21 cellular contexts compared by ENCODE assay signal in genomic region chr5:62372600-62372999, GRCh38.
"Had no signal": no experiment of that assay in that cellular context is flagged by ENCODE, and none has a peak within 500 bp of the region (broad histone marks: within the 10 kb centered on the region; RNA-seq: fewer than 3 reads in every experiment).

No MANE protein-coding gene starts in this region.

- H3K9me3 ChIP-seq: heart left ventricle, neutrophil, psoas muscle, spleen, testis, tibial nerve, upper lobe of right lung, vagina had no signal

- H3K27me3 Mint-ChIP-seq: naive B cell; stimulated activated naive B cell treated with anti-CD40 and anti-IgM and Interleukin-4, amounts not matched to agents 10 μg/mL and 1 μg/mL and 100 μg/mL, for 72 hours; stimulated activated naive CD8-positive, alpha-beta T cell treated with anti-CD3 and anti-CD28 coated beads, Interleukin-15, amount 100 ng/mL, for 72 hours had no signal

- H3K4me3 ChIP-seq: dorsolateral prefrontal cortex, heart left ventricle, psoas muscle, spleen, testis, tibial nerve, upper lobe of right lung, vagina had no signal

- ATAC-seq: heart left ventricle; psoas muscle; sciatic nerve; stimulated activated naive B cell treated with anti-CD40 and anti-IgM and Interleukin-4, amounts not matched to agents 10 μg/mL and 1 μg/mL and 100 μg/mL, for 72 hours; stimulated activated naive CD8-positive, alpha-beta T cell treated with anti-CD3 and anti-CD28 coated beads, Interleukin-15, amount 100 ng/mL, for 72 hours; upper lobe of right lung had no signal

- H3K27me3 ChIP-seq: dorsolateral prefrontal cortex, heart left ventricle, neutrophil, spleen, testis, tibial nerve, upper lobe of right lung, vagina had no signal

- H3K27ac ChIP-seq: heart left ventricle, neutrophil, psoas muscle, spleen, testis, tibial nerve, upper lobe of right lung, vagina had no signal

- H3K9me3 Mint-ChIP-seq: naive B cell; stimulated activated naive B cell treated with anti-CD40 and anti-IgM and Interleukin-4, amounts not matched to agents 10 μg/mL and 1 μg/mL and 100 μg/mL, for 72 hours; stimulated activated naive CD8-positive, alpha-beta T cell treated with anti-CD3 and anti-CD28 coated beads, Interleukin-15, amount 100 ng/mL, for 72 hours had no signal

- H3K4me1 ChIP-seq: heart left ventricle, psoas muscle, spleen, testis, tibial nerve, upper lobe of right lung, vagina had no signal

- DNase-seq: dorsolateral prefrontal cortex; effector CD8-positive, alpha-beta T cell; heart left ventricle; hippocampal formation; kidney glomerular epithelial cell; mesendoderm; naive B cell; psoas muscle; retina; spleen; stimulated activated CD4-positive, alpha-beta T cell treated with anti-CD3 and anti-CD28 coated beads, Interleukin-15, amount 100 ng/mL, for 24 hours; stimulated activated CD4-positive, alpha-beta T cell treated with anti-CD3 and anti-CD28 coated beads, Interleukin-1b, Interleukin-23, amount 100 ng/mL, for 48 hours; stimulated activated CD4-positive, alpha-beta T cell treated with anti-CD3 and anti-CD28 coated beads, Interleukin-4, amount 100 ng/mL, for 24 hours; stimulated activated naive B cell treated with anti-CD40 and anti-IgM and Interleukin-4, amounts not matched to agents 10 μg/mL and 1 μg/mL and 100 μg/mL, for 72 hours; stimulated activated naive CD8-positive, alpha-beta T cell treated with anti-CD3 and anti-CD28 coated beads, Interleukin-15, amount 100 ng/mL, for 72 hours; testis; upper lobe of right lung had no signal

- H3K27ac Mint-ChIP-seq: stimulated activated naive B cell treated with anti-CD40 and anti-IgM and Interleukin-4, amounts not matched to agents 10 μg/mL and 1 μg/mL and 100 μg/mL, for 72 hours had no signal

- H3K4me3 Mint-ChIP-seq: naive B cell; stimulated activated naive B cell treated with anti-CD40 and anti-IgM and Interleukin-4, amounts not matched to agents 10 μg/mL and 1 μg/mL and 100 μg/mL, for 72 hours; stimulated activated naive CD8-positive, alpha-beta T cell treated with anti-CD3 and anti-CD28 coated beads, Interleukin-15, amount 100 ng/mL, for 72 hours had no signal

- H3K4me1 Mint-ChIP-seq: naive B cell; stimulated activated naive B cell treated with anti-CD40 and anti-IgM and Interleukin-4, amounts not matched to agents 10 μg/mL and 1 μg/mL and 100 μg/mL, for 72 hours; stimulated activated naive CD8-positive, alpha-beta T cell treated with anti-CD3 and anti-CD28 coated beads, Interleukin-15, amount 100 ng/mL, for 72 hours had no signal
